ENCODE assay signal across 11 cellular contexts in genomic region chr6:157563611-157564284, GRCh38.
A peak's percentile ranks its signal among the peaks of the same experiment; 100 is the strongest.
DNase-seq lines count a peak whose midpoint lies in the region; ATAC-seq and TF ChIP-seq lines count a peak whose summit lies in the region.
"Had no signal": no experiment of that assay in that cellular context is flagged by ENCODE, and none has a peak within 500 bp of the region (broad histone marks: within the 10 kb centered on the region; RNA-seq: fewer than 3 reads in every experiment).

No MANE protein-coding gene starts in this region.

- H3K27me3 ChIP-seq in mesendoderm (ENCODE audit: insufficient read depth, low read length, poor library complexity): no peaks in the 10 kb centered on the region
- H3K27me3 ChIP-seq: esophagus squamous epithelium had no signal

- H2BK5ac ChIP-seq in mesendoderm (ENCODE audit: low read length): no peak overlapping the region

- H2AK5ac ChIP-seq in mesendoderm (ENCODE audit: low read length): no peak overlapping the region

- H2BK120ac ChIP-seq in mesendoderm (ENCODE audit: low read depth, low read length): no peak overlapping the region

- H3K4me2 ChIP-seq in mesendoderm (ENCODE audit: low read length): no peak overlapping the region

- H3K27ac Mint-ChIP-seq in activated naive CD8-positive, alpha-beta T cell treated with anti-CD3 and anti-CD28 coated beads, Interleukin-2, amount 10 ng/mL, durations not matched to agents 7 days and 5 days: peak overlapping the region; percentile 68

- H3K4me3 ChIP-seq in GM12864 (ENCODE audit: low read depth, low read length): no peak overlapping the region
- H3K4me3 ChIP-seq in mesendoderm (ENCODE audit: low read length): no peak overlapping the region
- H3K4me3 ChIP-seq: esophagus squamous epithelium had no signal

- no peak overlapping the region for H3K18ac ChIP-seq in mesendoderm (ENCODE audit: low read length)

- ATAC-seq in GM19438 (IDR thresholded peaks at IDR 0.05; ENCODE audit: low read depth, unreplicated experiment) (peak; percentile 64), HG03064 (IDR thresholded peaks at IDR 0.05; ENCODE audit: low read depth, unreplicated experiment) (peak; percentile 56)
- ATAC-seq in activated naive CD8-positive, alpha-beta T cell treated with anti-CD3 and anti-CD28 coated beads, Interleukin-2, amount 10 ng/mL, durations not matched to agents 7 days and 5 days (ENCODE audit: low read depth): peak; percentile 91

- H3K9me3 Mint-ChIP-seq in activated naive CD8-positive, alpha-beta T cell treated with anti-CD3 and anti-CD28 coated beads, Interleukin-2, amount 10 ng/mL, durations not matched to agents 7 days and 5 days: no peaks in the 10 kb centered on the region

- no peaks in the 10 kb centered on the region for H3K79me2 ChIP-seq in mesendoderm (ENCODE audit: control insufficient read depth, insufficient read depth, low read length)

- peaks cover 32% of the 10 kb centered on the region for H3K4me1 Mint-ChIP-seq in activated naive CD8-positive, alpha-beta T cell treated with anti-CD3 and anti-CD28 coated beads, Interleukin-2, amount 10 ng/mL, durations not matched to agents 7 days and 5 days

- no peak overlapping the region for H3K4ac ChIP-seq in mesendoderm (ENCODE audit: low read depth, low read length)

- H3K36me3 Mint-ChIP-seq in activated naive CD8-positive, alpha-beta T cell treated with anti-CD3 and anti-CD28 coated beads, Interleukin-2, amount 10 ng/mL, durations not matched to agents 7 days and 5 days: peaks cover 7% of the 10 kb centered on the region

- no peak overlapping the region for H2BK15ac ChIP-seq in mesendoderm (replicated peaks; ENCODE audit: low read depth)

- TF ChIP-seq CTCF in GM12864 (IDR thresholded peaks at IDR 0.05; ENCODE audit: low read depth, low read length, missing control alignments): no peak

- H3K9ac ChIP-seq in mesendoderm (ENCODE audit: low read length): no peak overlapping the region

- H3K56ac ChIP-seq in mesendoderm (ENCODE audit: low read length): no peak overlapping the region

- H3K27ac ChIP-seq in mesendoderm (ENCODE audit: low read depth, low read length): no peak overlapping the region
- H3K27ac ChIP-seq: esophagus squamous epithelium had no signal

- H4K8ac ChIP-seq in mesendoderm (ENCODE audit: low read depth, low read length): no peak overlapping the region

- no peaks in the 10 kb centered on the region for H3K4me1 ChIP-seq in mesendoderm (ENCODE audit: control insufficient read depth, low read depth, low read length)

- H3K4me3 Mint-ChIP-seq in activated naive CD8-positive, alpha-beta T cell treated with anti-CD3 and anti-CD28 coated beads, Interleukin-2, amount 10 ng/mL, durations not matched to agents 7 days and 5 days: peak overlapping the region; percentile 29

- no peak overlapping the region for H3K23ac ChIP-seq in mesendoderm (ENCODE audit: low read length)

- DNase-seq in GM12864 (ENCODE audit: low read depth) (peak; percentile 74), NCI-H2029 treated with DMSO at 0.1 percent for 48 hours (lab: John Stamatoyannopoulos, UW) (no peak), mesendoderm (no peak), NCI-H510A (lab: John Stamatoyannopoulos, UW) (no peak), DMS114 treated with DMSO at 0.1 percent for 48 hours (lab: John Stamatoyannopoulos, UW; ENCODE audit: unreplicated experiment) (no peak)
- no peak for DNase-seq in activated naive CD8-positive, alpha-beta T cell treated with anti-CD3 and anti-CD28 coated beads, Interleukin-2, amount 10 ng/mL, durations not matched to agents 7 days and 5 days
- DNase-seq: activated CD8-positive, alpha-beta memory T cell treated with anti-CD3 and anti-CD28 coated beads, Interleukin-2, amount 50 U/mL, for 4 hours; Calu3; esophagus squamous epithelium had no signal

- H3K79me1 ChIP-seq in mesendoderm (ENCODE audit: low read length): no peaks in the 10 kb centered on the region

- H3K27me3 Mint-ChIP-seq in activated naive CD8-positive, alpha-beta T cell treated with anti-CD3 and anti-CD28 coated beads, Interleukin-2, amount 10 ng/mL, durations not matched to agents 7 days and 5 days: no peaks in the 10 kb centered on the region

- no peak overlapping the region for H4K5ac ChIP-seq in mesendoderm (ENCODE audit: low read length)

- POLR2A ChIA-PET in activated naive CD8-positive, alpha-beta T cell treated with anti-CD3 and anti-CD28 coated beads, Interleukin-2, amount 10 ng/mL, durations not matched to agents 7 days and 5 days (lab: Charles Lee): interaction anchor here (1.4 kb wide), 1 partner anchor 13 kb away, joined by 3 read pairs; no protein-coding TSS in a partner anchor

- WGBS in mesendoderm (ENCODE audit: extremely low coverage, insufficient coverage, low lambda C conversion rate): no CpG with 5 or more reads among the region's 8 CpGs

- no peaks in the 10 kb centered on the region for H3K36me3 ChIP-seq in mesendoderm (ENCODE audit: control insufficient read depth, insufficient read depth, low read length)
- H3K36me3 ChIP-seq: esophagus squamous epithelium had no signal
